In genomic region chr15:92819312-92820232, GRCh38 we compare ENCODE assay signal across 8 cellular contexts.
DNase-seq lines count a peak whose midpoint lies in the region; TF ChIP-seq lines count a peak whose summit lies in the region.

No MANE protein-coding gene starts in this region.

- peak overlapping the region; percentile 99 for H3K27ac Mint-ChIP-seq in neural crest cell (ENCODE audit: unreplicated experiment)

- H3K4me1 ChIP-seq in esophagus (ENCODE audit: control insufficient read depth in 2 of 2, insufficient read depth in 2 of 2, low read length in 1 of 2) = no peaks in the 10 kb centered on the region

- no peaks in the 10 kb centered on the region; the same call in 1 of the 2 replicates for H3K27me3 ChIP-seq in H7 (ENCODE audit: control insufficient read depth, insufficient read depth, low read length)
- no peaks in the 10 kb centered on the region for H3K27me3 ChIP-seq in esophagus (ENCODE audit: control insufficient read depth in 1 of 2, insufficient read depth in 2 of 2, low read length in 2 of 2)

- no peaks in the 10 kb centered on the region for H3K36me3 ChIP-seq in H7 (replicated peaks; ENCODE audit: control insufficient read depth, insufficient read depth, low read length)
- no peaks in the 10 kb centered on the region for H3K36me3 ChIP-seq in esophagus (ENCODE audit: control insufficient read depth in 2 of 2, insufficient read depth in 2 of 2, low read length in 1 of 2)

- 22 to 23% methylated on average over 16 of the region's 16 CpGs for WGBS in esophagus, 2 donors

- H3K27ac ChIP-seq in esophagus (ENCODE audit: low read depth in 2 of 2, low read length in 1 of 2) = peak overlapping the region; percentile 95

- peak overlapping the region; percentile 91 for H3K4me3 Mint-ChIP-seq in neural crest cell

- H3K4me1 Mint-ChIP-seq in neural crest cell = peaks cover 62% of the 10 kb centered on the region

- TF ChIP-seq CTCF in neural crest cell (conservative IDR thresholded peaks at IDR 0.05) = no peak

- H3K9me3 ChIP-seq in esophagus (ENCODE audit: control insufficient read depth in 2 of 2, insufficient read depth in 1 of 2, low read depth in 1 of 2, low read length in 1 of 2) = no peaks in the 10 kb centered on the region

- DNase-seq in Ammon's horn (ENCODE audit: low spot score) = peak; percentile 63
- no peak for DNase-seq in H7
- peak; percentile 52 for DNase-seq in SHP77 treated with DMSO at 0.1 percent for 48 hours (lab: John Stamatoyannopoulos, UW)
- no peak for DNase-seq in neural crest cell (ENCODE audit: low read depth, low spot score)
- no peak for DNase-seq in NCI-H1694 treated with DMSO at 0.1 percent for 48 hours (lab: John Stamatoyannopoulos, UW)
- no peak for DNase-seq in AG08396 (ENCODE audit: low spot score)
- no peak for DNase-seq in activated CD8-positive, alpha-beta memory T cell treated with anti-CD3 and anti-CD28 coated beads, Interleukin-2, amount 50 U/mL, for 4 hours

- peak overlapping the region; percentile 19 for H3K4me3 ChIP-seq in H7 (ENCODE audit: insufficient read depth, low read depth, low read length)
- peak overlapping the region; percentile 24 to 44 for H3K4me3 ChIP-seq in esophagus (ENCODE audit: low read depth in 1 of 2, low read length in 2 of 2)

- H3K36me3 Mint-ChIP-seq in neural crest cell (ENCODE audit: low read depth) = no peaks in the 10 kb centered on the region

- H3K9me3 Mint-ChIP-seq in neural crest cell = no peaks in the 10 kb centered on the region

- H3K27me3 Mint-ChIP-seq in neural crest cell (ENCODE audit: low read depth) = no peaks in the 10 kb centered on the region

Comparison
In these comparisons a context has a peak if more than half of its experiments do, and no peak if none do; other contexts are left out.
1. DNase-seq: peak in Ammon's horn (single experiment) and SHP77 treated with DMSO at 0.1 percent for 48 hours (single experiment); none in H7 (single experiment), neural crest cell (single experiment), NCI-H1694 treated with DMSO at 0.1 percent for 48 hours (single experiment), AG08396 (single experiment) and activated CD8-positive, alpha-beta memory T cell treated with anti-CD3 and anti-CD28 coated beads, Interleukin-2, amount 50 U/mL, for 4 hours (single experiment).